In genomic region chr18:70227438-70227837, GRCh38 we compare ENCODE assay signal across 25 cellular contexts. TPM values are rescaled to one million over a fixed set of nuclear protein-coding genes. Genes with fewer than 3 reads are reported as not detected.
DNase-seq lines count a peak whose midpoint lies in the region; ATAC-seq, FAIRE-seq and TF ChIP-seq lines count a peak whose summit lies in the region.
"Had no signal": no experiment of that assay in that cellular context is flagged by ENCODE, and none has a peak within 500 bp of the region (broad histone marks: within the 10 kb centered on the region; RNA-seq: fewer than 3 reads in every experiment).

No MANE protein-coding gene starts in this region.

- H4K8ac ChIP-seq in H1 (ENCODE audit: extremely low read depth, insufficient read depth, low read length): no peak overlapping the region

- H2BK15ac ChIP-seq in H1 (ENCODE audit: low read length): no peak overlapping the region

- WGBS in H1 (ENCODE audit: extremely low coverage in 1 of 2, insufficient coverage in 1 of 2, insufficient read length in 1 of 2, insufficient replicate concordance in 2 of 2, low coverage in 1 of 2, low lambda C conversion rate in 2 of 2, missing lambda C conversion rate in 1 of 2), 2 experiments: 54% methylated on average over 3 of the region's 3 CpGs; no CpG with 5 or more reads in 1 of the 2 experiments

- FAIRE-seq in H1 (lab: Jason Lieb, UNC): no peak
- FAIRE-seq: A204.1, GM12892 had no signal

- H2AFZ ChIP-seq in HCT116 (ENCODE audit: low read depth, low read length, poor library complexity, severe bottlenecking) (no peak overlapping the region), H1 (ENCODE audit: low read length) (no peak overlapping the region)

- H3K4me1 Mint-ChIP-seq in activated CD8-positive, alpha-beta T cell treated with anti-CD3 and anti-CD28 coated beads for 36 hours (ENCODE audit: low read depth): no peaks in the 10 kb centered on the region
- H3K4me1 Mint-ChIP-seq in activated CD8-positive, alpha-beta T cell treated with anti-CD3 and anti-CD28 coated beads, Interleukin-2, amount 10 ng/mL, durations not matched to agents 7 days and 5 days (ENCODE audit: low read depth): peaks cover 2% of the 10 kb centered on the region
- H3K4me1 Mint-ChIP-seq: CD8-positive, alpha-beta memory T cell had no signal

- no peak overlapping the region for H3K4me2 ChIP-seq in HCT116 (ENCODE audit: low read length)
- H3K4me2 ChIP-seq in H1 (ENCODE audit: insufficient read depth in 1 of 2, low read depth in 2 of 2, low read length in 2 of 2): no peak overlapping the region

- H3K4ac ChIP-seq in H1 (replicated peaks; ENCODE audit: insufficient read length, low read depth, low read length): no peak overlapping the region

- no TSS peak for BruUV-seq in HCT116 (replicated peaks; lab: Mats Ljungman, UMichigan)

- no peak overlapping the region for H3K4me3 Mint-ChIP-seq in activated CD8-positive, alpha-beta T cell treated with anti-CD3 and anti-CD28 coated beads for 36 hours
- no peak overlapping the region for H3K4me3 Mint-ChIP-seq in activated CD8-positive, alpha-beta T cell treated with anti-CD3 and anti-CD28 coated beads, Interleukin-2, amount 10 ng/mL, durations not matched to agents 7 days and 5 days
- H3K4me3 Mint-ChIP-seq: CD14-positive monocyte; CD4-positive, alpha-beta T cell; CD8-positive, alpha-beta memory T cell; HFFc6 had no signal

- ATAC-seq in activated CD8-positive, alpha-beta T cell treated with anti-CD3 and anti-CD28 coated beads for 36 hours: no peak
- no peak for ATAC-seq in activated CD8-positive, alpha-beta T cell treated with anti-CD3 and anti-CD28 coated beads, Interleukin-2, amount 10 ng/mL, durations not matched to agents 7 days and 5 days
- ATAC-seq in HCT116 (no peak), HG03139 (IDR thresholded peaks at IDR 0.05; ENCODE audit: unreplicated experiment) (no peak)

- peak; percentile 5 for DNase-seq in activated CD8-positive, alpha-beta T cell treated with anti-CD3 and anti-CD28 coated beads for 36 hours
- DNase-seq in activated CD8-positive, alpha-beta T cell treated with anti-CD3 and anti-CD28 coated beads, Interleukin-2, amount 10 ng/mL, durations not matched to agents 7 days and 5 days: no peak
- no peak for DNase-seq in HCT116 (ENCODE audit: low read depth, low spot score)
- DNase-seq in OCI-M1 (lab: John Stamatoyannopoulos, UW): peak; percentile 14
- no peak for DNase-seq in H1 (ENCODE audit: low read depth in 1 of 2, low spot score in 2 of 2)
- no peak for DNase-seq in putamen (ENCODE audit: low spot score)
- DNase-seq in stimulated activated CD4-positive, alpha-beta T cell treated with anti-CD3 and anti-CD28 coated beads, Interleukin-4, amount 100 ng/mL, for 1 hour: no peak
- DNase-seq: ACHN; AML-193; BE2C; CD4-positive, alpha-beta T cell; CD8-positive, alpha-beta memory T cell; DMS53; DMS79 treated with DMSO at 0.1 percent for 48 hours; GF-D8; GOT3; H7; HCEC 1CT; HFFc6 had no signal

- H2BK12ac ChIP-seq in H1 (ENCODE audit: low read depth, low read length): no peak overlapping the region

- H3K9me2 ChIP-seq in HCT116 (ENCODE audit: insufficient read depth): no peaks in the 10 kb centered on the region

- H2AK5ac ChIP-seq in H1 (ENCODE audit: low read depth, low read length): no peak overlapping the region

- no peak overlapping the region for H2BK120ac ChIP-seq in H1 (replicated peaks; ENCODE audit: low read depth, low read length)

- H3K27me3 Mint-ChIP-seq in activated CD8-positive, alpha-beta T cell treated with anti-CD3 and anti-CD28 coated beads for 36 hours: peaks cover 13% of the 10 kb centered on the region
- peaks cover 12% of the 10 kb centered on the region for H3K27me3 Mint-ChIP-seq in activated CD8-positive, alpha-beta T cell treated with anti-CD3 and anti-CD28 coated beads, Interleukin-2, amount 10 ng/mL, durations not matched to agents 7 days and 5 days (ENCODE audit: low read depth)

- H3K27ac ChIP-seq in HCT116 (ENCODE audit: low read depth, low read length): no peak overlapping the region
- no peak overlapping the region for H3K27ac ChIP-seq in H1 (ENCODE audit: low read depth, low read length)
- H3K27ac ChIP-seq: 22Rv1 had no signal

- intact Hi-C loops in activated CD8-positive, alpha-beta T cell treated with anti-CD3 and anti-CD28 coated beads for 36 hours (cut with micrococcal nuclease): no loop called here
- intact Hi-C loops in HCT116 (cut with micrococcal nuclease): no loop called here

- no peak overlapping the region for H4K5ac ChIP-seq in H1 (ENCODE audit: insufficient read length, low read depth, low read length)

- H3K9ac ChIP-seq in HCT116 (ENCODE audit: low read length): no peak overlapping the region
- H3K9ac ChIP-seq in H1 (replicated peaks in 1 of 4; ENCODE audit: extremely low read depth in 1 of 4, low read depth in 3 of 4, low read length in 3 of 4): no peak overlapping the region

- no peak overlapping the region for H3K18ac ChIP-seq in H1 (ENCODE audit: extremely low read depth, low read length)

- no peaks in the 10 kb centered on the region for H3K36me3 ChIP-seq in HCT116 (ENCODE audit: control insufficient read depth in 1 of 2, insufficient read depth in 2 of 2, low read length in 2 of 2)
- no peaks in the 10 kb centered on the region for H3K36me3 ChIP-seq in H1 (ENCODE audit: control insufficient read depth in 2 of 4, insufficient read depth in 4 of 4, low read length in 3 of 4)
- H3K36me3 ChIP-seq: BE2C; BLaER1 treated with 17β-estradiol and CSF1 and Interleukin-3, amounts not matched to agents 10 nM and 100 nM had no signal

- peaks cover 8% of the 10 kb centered on the region for H3K9me3 Mint-ChIP-seq in activated CD8-positive, alpha-beta T cell treated with anti-CD3 and anti-CD28 coated beads for 36 hours
- H3K9me3 Mint-ChIP-seq in activated CD8-positive, alpha-beta T cell treated with anti-CD3 and anti-CD28 coated beads, Interleukin-2, amount 10 ng/mL, durations not matched to agents 7 days and 5 days (ENCODE audit: insufficient read depth): peaks cover 12% of the 10 kb centered on the region

- H3K4me1 ChIP-seq in HCT116 (ENCODE audit: control insufficient read depth in 1 of 2, insufficient read depth in 2 of 2, low read length in 2 of 2) (peaks cover 0 to 5% of the 10 kb centered on the region in 2 experiments; a peak in 2 of 4 replicates), H1 (replicated peaks in 1 of 4; ENCODE audit: control insufficient read depth in 3 of 4, insufficient read depth in 4 of 4, low read length in 3 of 4) (no peaks in the 10 kb centered on the region)
- H3K4me1 ChIP-seq: BE2C had no signal

- TF ChIP-seq CTCF in activated CD8-positive, alpha-beta T cell treated with anti-CD3 and anti-CD28 coated beads for 36 hours (IDR thresholded peaks at IDR 0.05): no peak
- TF ChIP-seq CTCF in HCT116 (IDR thresholded peaks at IDR 0.05 in 2 of 3, conservative IDR thresholded peaks at IDR 0.05 in 1 of 3; ENCODE audit: borderline replicate concordance in 1 of 3, insufficient read depth in 1 of 3, low read depth in 2 of 3, low read length in 2 of 3) (no peak), H1 (IDR thresholded peaks at IDR 0.05; ENCODE audit: control extremely low read depth in 1 of 3, insufficient read depth in 1 of 3, low read depth in 1 of 3, low read length in 3 of 3) (no peak)

- TF ChIP-seq EP300 in H1 (IDR thresholded peaks at IDR 0.05; ENCODE audit: borderline replicate concordance in 1 of 2, low read depth in 2 of 2, low read length in 2 of 2): no peak

- H2BK5ac ChIP-seq in H1 (ENCODE audit: low read depth, low read length): no peak overlapping the region

- H3K23me2 ChIP-seq in H1 (ENCODE audit: low read depth, low read length): no peaks in the 10 kb centered on the region

- no peak overlapping the region for H3K27ac Mint-ChIP-seq in activated CD8-positive, alpha-beta T cell treated with anti-CD3 and anti-CD28 coated beads for 36 hours
- no peak overlapping the region for H3K27ac Mint-ChIP-seq in activated CD8-positive, alpha-beta T cell treated with anti-CD3 and anti-CD28 coated beads, Interleukin-2, amount 10 ng/mL, durations not matched to agents 7 days and 5 days
- H3K27ac Mint-ChIP-seq: CD14-positive monocyte; CD4-positive, alpha-beta T cell; HFFc6 had no signal

- no peak overlapping the region for H3K14ac ChIP-seq in H1 (ENCODE audit: insufficient read length)

- no peak overlapping the region for H2BK20ac ChIP-seq in H1 (ENCODE audit: low read length)

- TF ChIP-seq RAD21 in HCT116 (IDR thresholded peaks at IDR 0.05; ENCODE audit: low read depth) (no peak), H1 (IDR thresholded peaks at IDR 0.05 in 1 of 2, conservative IDR thresholded peaks at IDR 0.05 in 1 of 2; ENCODE audit: low read depth in 2 of 2, low read length in 2 of 2) (no peak)

- no peak overlapping the region for H3K56ac ChIP-seq in H1 (replicated peaks; ENCODE audit: insufficient read length, low read depth, low read length)

- H4K20me1 ChIP-seq in HCT116 (ENCODE audit: insufficient read depth) (no peaks in the 10 kb centered on the region), H1 (replicated peaks in 1 of 2; ENCODE audit: control insufficient read depth in 1 of 2, insufficient read depth in 2 of 2, low read length in 2 of 2) (no peaks in the 10 kb centered on the region)
- H4K20me1 ChIP-seq: BLaER1 treated with 17β-estradiol and CSF1 and Interleukin-3, amounts not matched to agents 10 nM and 100 nM had no signal

- RAD21 ChIA-PET in HCT116 (lab: Charles Lee; ENCODE audit: low non-redundant PET in 1 of 2, low total read pairs in 2 of 2, uncharacterized antibody in 2 of 2, unreplicated experiment in 2 of 2): no interaction called here

- H3K79me2 ChIP-seq in HCT116 (ENCODE audit: insufficient read depth, low read length): no peaks in the 10 kb centered on the region
- H3K79me2 ChIP-seq in H1 (ENCODE audit: control insufficient read depth in 1 of 2, insufficient read depth in 2 of 2, low read length in 2 of 2): no peaks in the 10 kb centered on the region

- no peaks in the 10 kb centered on the region for H3K36me3 Mint-ChIP-seq in activated CD8-positive, alpha-beta T cell treated with anti-CD3 and anti-CD28 coated beads for 36 hours (ENCODE audit: low read depth)
- no peaks in the 10 kb centered on the region for H3K36me3 Mint-ChIP-seq in activated CD8-positive, alpha-beta T cell treated with anti-CD3 and anti-CD28 coated beads, Interleukin-2, amount 10 ng/mL, durations not matched to agents 7 days and 5 days (ENCODE audit: low read depth)
- H3K36me3 Mint-ChIP-seq: CD14-positive monocyte had no signal

- CTCF ChIA-PET in activated CD8-positive, alpha-beta T cell treated with anti-CD3 and anti-CD28 coated beads for 36 hours (lab: Charles Lee): interaction anchor here (0.9 to 1.4 kb wide), 2 partner anchors 12 to 33 kb away, joined by 3 read pairs; no protein-coding TSS in a partner anchor
- CTCF ChIA-PET in activated CD8-positive, alpha-beta T cell treated with anti-CD3 and anti-CD28 coated beads, Interleukin-2, amount 10 ng/mL, durations not matched to agents 7 days and 5 days (lab: Charles Lee): no interaction called here
- CTCF ChIA-PET in HCT116 (lab: Charles Lee) (no interaction called here), H1 (lab: Charles Lee; ENCODE audit: partially characterized antibody) (interaction anchor here (1.9 kb wide), 1 partner anchor 207 kb away, joined by 6 read pairs; no protein-coding TSS in a partner anchor)

- H3K4me3 ChIP-seq in HCT116 (replicated peaks in 1 of 2; ENCODE audit: low read depth in 1 of 2, low read length in 2 of 2): no peak overlapping the region
- no peak overlapping the region for H3K4me3 ChIP-seq in H1 (ENCODE audit: extremely low read depth in 1 of 4, insufficient read depth in 2 of 4, low read depth in 3 of 4, low read length in 4 of 4)
- H3K4me3 ChIP-seq: BLaER1 treated with 17β-estradiol and CSF1 and Interleukin-3, amounts not matched to agents 10 nM and 100 nM had no signal

- H4K91ac ChIP-seq in H1 (replicated peaks; ENCODE audit: insufficient read length, low read length): no peak overlapping the region

- no peak overlapping the region for H3K23ac ChIP-seq in H1 (ENCODE audit: insufficient read length)

- POLR2A ChIA-PET in activated CD8-positive, alpha-beta T cell treated with anti-CD3 and anti-CD28 coated beads for 36 hours (lab: Charles Lee): no interaction called here
- POLR2A ChIA-PET in activated CD8-positive, alpha-beta T cell treated with anti-CD3 and anti-CD28 coated beads, Interleukin-2, amount 10 ng/mL, durations not matched to agents 7 days and 5 days (lab: Charles Lee): no interaction called here
- POLR2A ChIA-PET in HCT116 (lab: Charles Lee): no interaction called here
- POLR2A ChIA-PET in H1 (lab: Charles Lee; ENCODE audit: partially characterized antibody): no interaction called here

- H3K9me3 ChIP-seq in HCT116 (ENCODE audit: control insufficient read depth in 1 of 2, insufficient read depth in 1 of 2, low read depth in 1 of 2, low read length in 2 of 2) (peaks cover 0 to 17% of the 10 kb centered on the region in 2 experiments; a peak in 1 of 4 replicates), H1 (ENCODE audit: insufficient read depth in 2 of 2, low read depth in 1 of 2, low read length in 1 of 2) (peaks cover 5 to 7% of the 10 kb centered on the region in 2 experiments; a peak in 1 of 4 replicates)
- H3K9me3 ChIP-seq: BE2C had no signal

- TF ChIP-seq POLR2A in HCT116 (IDR thresholded peaks at IDR 0.05; ENCODE audit: borderline replicate concordance, extremely low read depth, insufficient read depth, insufficient read length) (no peak), H1 (IDR thresholded peaks at IDR 0.05; ENCODE audit: control extremely low read depth in 1 of 2, low read depth in 2 of 2, low read length in 2 of 2) (no peak)

- H3K27me3 ChIP-seq in HCT116 (ENCODE audit: insufficient read depth, low read length) (no peaks in the 10 kb centered on the region), H1 (replicated peaks in 1 of 4; ENCODE audit: control insufficient read depth in 3 of 4, extremely low read depth in 1 of 4, insufficient read depth in 3 of 4, low read length in 3 of 4) (no peaks in the 10 kb centered on the region)
- H3K27me3 ChIP-seq: BE2C; BLaER1 treated with 17β-estradiol and CSF1 and Interleukin-3, amounts not matched to agents 10 nM and 100 nM had no signal

- no peaks in the 10 kb centered on the region for H3K79me1 ChIP-seq in H1 (ENCODE audit: low read depth, low read length)

RNA-seq across cellular contexts. Expression of gene RTTN, which starts 22.0 kb away (rescaled TPM):
- 10 to 100 TPM; 27.0 to 27.2 TPM for total RNA-seq in activated CD8-positive, alpha-beta T cell treated with anti-CD3 and anti-CD28 coated beads for 36 hours
- total RNA-seq in activated CD8-positive, alpha-beta T cell treated with anti-CD3 and anti-CD28 coated beads, Interleukin-2, amount 10 ng/mL, durations not matched to agents 7 days and 5 days: 10 to 100 TPM; 30.1 to 30.8 TPM
- total RNA-seq in HCT116 (2021; ENCODE audit: unreplicated experiment): 41.2 TPM
- 10.7 and 14.0 TPM in 2 replicates for polyA plus RNA-seq in HCT116 (2012)
- total RNA-seq in H1 (2021; fragmentation: NEBNext Ultra II Directional; extraction: Animal tissue kit (Norgen Biotek cat#: 25700)): 20.3 and 21.4 TPM in 2 replicates
- 6.5 and 9.1 TPM in 2 replicates for polyA plus RNA-seq in H1 (2011; rRNA removed)
- 9.2 TPM for polyA plus RNA-seq in H1 (2011; cell fraction: cytosol; rRNA removed)
- 22.1 TPM for polyA plus RNA-seq in H1 (2011; cell fraction: nucleus; rRNA removed)
- polyA plus RNA-seq in H1 (2012, experiment 1 of 2): 9.9 to 10.1 TPM (median 10.0 TPM) in 4 replicates
- polyA plus RNA-seq in H1 (2012, experiment 2 of 2): 1.4 TPM
- 9.9 TPM for polyA plus RNA-seq in H1 (2013, experiment 1 of 2)
- polyA plus RNA-seq in H1 (2013, experiment 2 of 2): 8.9 TPM
- polyA minus RNA-seq in H1 (2011; rRNA and poly(A)+ RNA removed): 47.7 and 62.9 TPM in 2 replicates
- 16.4 TPM for polyA minus RNA-seq in H1 (2011; cell fraction: cytosol; rRNA and poly(A)+ RNA removed)
- polyA minus RNA-seq in H1 (2011; cell fraction: nucleus; rRNA and poly(A)+ RNA removed): 161 TPM

Comparison
In these comparisons a context has a peak if more than half of its experiments do, and no peak if none do; other contexts are left out.
1. DNase-seq: peak in activated CD8-positive, alpha-beta T cell treated with anti-CD3 and anti-CD28 coated beads for 36 hours (single experiment) and OCI-M1 (single experiment); none in activated CD8-positive, alpha-beta T cell treated with anti-CD3 and anti-CD28 coated beads, Interleukin-2, amount 10 ng/mL, durations not matched to agents 7 days and 5 days (single experiment), HCT116 (single experiment), H1 (0 of 2), putamen (single experiment) and stimulated activated CD4-positive, alpha-beta T cell treated with anti-CD3 and anti-CD28 coated beads, Interleukin-4, amount 100 ng/mL, for 1 hour (single experiment).
2. CTCF ChIA-PET loops: an anchor here in activated CD8-positive, alpha-beta T cell treated with anti-CD3 and anti-CD28 coated beads for 36 hours (0.9 to 1.4 kb wide) and H1 (1.9 kb wide); none called in activated CD8-positive, alpha-beta T cell treated with anti-CD3 and anti-CD28 coated beads, Interleukin-2, amount 10 ng/mL, durations not matched to agents 7 days and 5 days and HCT116.